Comparison of ENCODE assay signal across 1 cellular context in the genomic region with DNA sequence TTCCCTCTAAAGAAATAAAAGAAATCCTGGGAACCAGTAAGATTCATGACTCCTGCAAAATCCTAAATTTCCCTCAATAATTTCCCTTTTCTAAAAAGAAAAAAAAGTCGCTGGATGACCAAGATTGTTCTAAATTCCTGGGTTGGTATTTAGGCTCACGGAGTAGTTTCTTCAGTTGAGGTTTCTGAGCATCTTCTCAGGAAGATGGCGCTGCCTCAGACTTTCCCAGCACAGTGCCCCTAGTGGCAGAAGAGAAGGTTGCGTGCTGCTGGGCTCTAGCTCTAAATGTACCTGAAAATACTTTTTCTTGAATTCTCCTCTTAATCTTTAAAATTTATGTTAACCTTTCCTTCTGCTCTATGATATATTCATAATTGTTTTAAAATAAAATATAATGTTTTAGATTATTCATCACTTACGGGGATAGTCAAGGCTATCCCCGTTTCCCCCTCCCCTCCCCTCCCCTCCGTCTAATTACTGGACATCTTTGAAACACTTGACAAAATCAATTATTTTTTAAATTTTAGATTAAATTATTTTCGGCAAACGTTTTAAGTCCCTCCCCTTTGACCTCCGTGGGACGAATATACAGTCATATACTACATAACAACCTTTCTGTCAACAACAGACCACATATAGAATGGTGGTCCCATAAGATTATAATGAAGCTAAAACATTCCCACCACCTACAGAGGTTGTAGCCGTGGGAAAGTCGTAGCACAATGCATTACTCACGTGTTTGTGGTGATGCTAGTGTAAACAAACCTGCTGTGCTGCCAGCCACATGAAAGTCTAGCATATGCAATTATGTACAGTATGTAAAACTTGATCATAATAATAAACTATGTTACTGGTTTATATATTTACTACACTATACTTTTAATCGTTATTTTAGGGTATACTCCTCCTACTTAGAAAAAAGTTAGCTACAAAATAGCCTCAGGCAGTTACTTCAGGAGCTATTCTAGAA.
A peak's percentile ranks its signal among the peaks of the same experiment; 100 is the strongest.
TF ChIP-seq lines count a peak whose summit lies in the region.

No MANE protein-coding gene starts in this region.

TF ChIP-seq in HepG2, 621 proteins besides CTCF, POLR2A, EP300 and RAD21 (continued from another document):
- TF ChIP-seq, protein P1, sequence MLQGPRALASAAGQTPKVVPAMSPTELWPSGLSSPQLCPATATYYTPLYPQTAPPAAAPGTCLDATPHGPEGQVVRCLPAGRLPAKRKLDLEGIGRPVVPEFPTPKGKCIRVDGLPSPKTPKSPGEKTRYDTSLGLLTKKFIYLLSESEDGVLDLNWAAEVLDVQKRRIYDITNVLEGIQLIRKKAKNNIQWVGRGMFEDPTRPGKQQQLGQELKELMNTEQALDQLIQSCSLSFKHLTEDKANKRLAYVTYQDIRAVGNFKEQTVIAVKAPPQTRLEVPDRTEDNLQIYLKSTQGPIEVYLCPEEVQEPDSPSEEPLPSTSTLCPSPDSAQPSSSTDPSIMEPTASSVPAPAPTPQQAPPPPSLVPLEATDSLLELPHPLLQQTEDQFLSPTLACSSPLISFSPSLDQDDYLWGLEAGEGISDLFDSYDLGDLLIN (CRISPR knock-in tag; IDR thresholded peaks at IDR 0.05; ENCODE audit: borderline replicate concordance), result no peak
- TF ChIP-seq ZNF678 (CRISPR knock-in tag; IDR thresholded peaks at IDR 0.05), result no peak
- peak; percentile 20 for TF ChIP-seq XRCC5 (optimal IDR thresholded peaks at IDR 0.05; ENCODE audit: low read length)
- TF ChIP-seq ZNF703 (CRISPR knock-in tag; IDR thresholded peaks at IDR 0.05; ENCODE audit: borderline replicate concordance), result no peak
- peak; percentile 38 for TF ChIP-seq STAG1 (CRISPR knock-in tag; IDR thresholded peaks at IDR 0.05)
- TF ChIP-seq, protein P2, sequence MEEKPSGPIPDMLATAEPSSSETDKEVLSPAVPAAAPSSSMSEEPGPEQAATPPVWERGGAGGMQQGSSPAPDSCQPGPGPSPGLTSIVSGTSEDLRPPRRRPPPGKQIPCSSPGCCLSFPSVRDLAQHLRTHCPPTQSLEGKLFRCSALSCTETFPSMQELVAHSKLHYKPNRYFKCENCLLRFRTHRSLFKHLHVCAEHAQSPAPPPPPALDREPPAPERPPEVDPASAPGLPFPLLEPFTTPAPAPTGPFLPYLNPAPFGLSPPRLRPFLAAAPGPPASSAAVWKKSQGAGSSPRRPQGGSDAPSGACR (CRISPR knock-in tag; IDR thresholded peaks at IDR 0.05), result no peak
- TF ChIP-seq SRSF1 (optimal IDR thresholded peaks at IDR 0.05; ENCODE audit: low read depth, low read length), result no peak
- TF ChIP-seq, protein P3, sequence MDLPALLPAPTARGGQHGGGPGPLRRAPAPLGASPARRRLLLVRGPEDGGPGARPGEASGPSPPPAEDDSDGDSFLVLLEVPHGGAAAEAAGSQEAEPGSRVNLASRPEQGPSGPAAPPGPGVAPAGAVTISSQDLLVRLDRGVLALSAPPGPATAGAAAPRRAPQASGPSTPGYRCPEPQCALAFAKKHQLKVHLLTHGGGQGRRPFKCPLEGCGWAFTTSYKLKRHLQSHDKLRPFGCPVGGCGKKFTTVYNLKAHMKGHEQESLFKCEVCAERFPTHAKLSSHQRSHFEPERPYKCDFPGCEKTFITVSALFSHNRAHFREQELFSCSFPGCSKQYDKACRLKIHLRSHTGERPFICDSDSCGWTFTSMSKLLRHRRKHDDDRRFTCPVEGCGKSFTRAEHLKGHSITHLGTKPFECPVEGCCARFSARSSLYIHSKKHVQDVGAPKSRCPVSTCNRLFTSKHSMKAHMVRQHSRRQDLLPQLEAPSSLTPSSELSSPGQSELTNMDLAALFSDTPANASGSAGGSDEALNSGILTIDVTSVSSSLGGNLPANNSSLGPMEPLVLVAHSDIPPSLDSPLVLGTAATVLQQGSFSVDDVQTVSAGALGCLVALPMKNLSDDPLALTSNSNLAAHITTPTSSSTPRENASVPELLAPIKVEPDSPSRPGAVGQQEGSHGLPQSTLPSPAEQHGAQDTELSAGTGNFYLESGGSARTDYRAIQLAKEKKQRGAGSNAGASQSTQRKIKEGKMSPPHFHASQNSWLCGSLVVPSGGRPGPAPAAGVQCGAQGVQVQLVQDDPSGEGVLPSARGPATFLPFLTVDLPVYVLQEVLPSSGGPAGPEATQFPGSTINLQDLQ (CRISPR knock-in tag; IDR thresholded peaks at IDR 0.05), result no peak
TF ChIP-seq in HepG2: peak in this region for 3.
